Comparison of ENCODE assay signal across 10 cellular contexts in the genomic region with DNA sequence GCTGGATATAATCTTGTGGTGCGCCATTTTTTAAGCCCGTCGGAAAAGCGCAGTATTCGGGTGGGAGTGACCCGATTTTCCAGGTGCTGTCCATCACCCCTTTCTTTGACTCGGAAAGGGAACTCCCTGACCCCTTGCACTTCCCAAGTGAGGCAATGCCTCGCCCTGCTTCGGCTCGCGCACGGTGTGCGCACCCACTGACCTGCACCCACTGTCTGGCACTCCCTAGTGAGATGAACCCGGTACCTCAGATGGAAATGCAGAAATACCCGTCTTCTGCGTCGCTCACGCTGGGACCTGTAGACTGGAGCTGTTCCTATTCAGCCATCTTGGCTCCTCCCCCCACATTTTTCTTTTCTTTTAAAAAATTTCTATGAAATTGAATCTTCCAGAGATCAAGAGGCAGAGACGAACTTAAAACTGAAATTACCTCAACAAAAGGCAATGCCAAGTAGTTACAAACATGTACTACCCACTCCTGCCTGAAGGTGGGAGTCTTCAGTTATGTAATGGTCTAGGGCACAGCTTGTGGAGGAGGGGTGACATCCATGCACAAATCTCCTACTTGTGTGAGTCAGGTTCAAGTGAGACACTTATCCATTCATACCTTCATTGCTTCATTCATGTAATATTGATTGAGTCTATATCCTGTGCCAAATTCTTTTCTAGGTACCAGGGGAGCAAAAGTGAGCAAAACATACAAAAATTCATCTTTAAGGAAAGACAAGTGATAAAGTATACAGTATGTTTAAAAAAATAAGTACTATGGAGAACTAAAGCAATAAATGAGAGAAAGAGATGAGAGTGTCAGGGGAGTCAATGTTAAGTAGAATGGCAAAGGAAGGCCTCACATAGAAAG. TPM values are rescaled to one million over a fixed set of nuclear protein-coding genes. Genes with fewer than 3 reads are reported as not detected.
A peak's percentile ranks its signal among the peaks of the same experiment; 100 is the strongest.
DNase-seq lines count a peak whose midpoint lies in the region; ATAC-seq, FAIRE-seq and TF ChIP-seq lines count a peak whose summit lies in the region.
"Not testable (repeated sequence)": the region's sequence is repeated elsewhere in the genome, so short reads cannot be mapped to it uniquely, and the experiment has no call there.
"Had no signal": no experiment of that assay in that cellular context is flagged by ENCODE, and none has a peak within 500 bp of the region (broad histone marks: within the 10 kb centered on the region; RNA-seq: fewer than 3 reads in every experiment).

No MANE protein-coding gene starts in this region.

- not testable (repeated sequence) for H3K4me2 ChIP-seq in OCI-LY7 (ENCODE audit: low read length); fibroblast of lung (ENCODE audit: extremely low read depth, insufficient read depth, low read length)
- H3K4me2 ChIP-seq in HepG2 (ENCODE audit: low read depth, low read length), result 0 out of 2 replicates have a peak overlapping the region, but pooled peaks have one; percentile 29

- not testable (repeated sequence) for TF ChIP-seq RAD21 in HepG2 (CRISPR knock-in tag; IDR thresholded peaks at IDR 0.05)

- intact Hi-C loops in OCI-LY7 (cut with micrococcal nuclease; ENCODE audit: unreplicated experiment); tibial artery (cut with DNase I; ENCODE audit: low total_unique reads): not testable (repeated sequence)
- intact Hi-C loops in activated naive CD4-positive, alpha-beta T cell treated with anti-CD3 and anti-CD28 coated beads for 36 hours (cut with micrococcal nuclease), result loop anchor here (5.0 kb wide), 1 partner anchor 292 kb away; no protein-coding TSS in a partner anchor
- intact Hi-C loops in HepG2 (cut with micrococcal nuclease; ENCODE audit: unreplicated experiment), result loop anchor here (1.0 kb wide), 1 partner anchor 292 kb away; no protein-coding TSS in a partner anchor

- H3K36me3 Mint-ChIP-seq in activated naive CD4-positive, alpha-beta T cell treated with anti-CD3 and anti-CD28 coated beads for 36 hours (ENCODE audit: low read depth), result not testable (repeated sequence)

- TF ChIP-seq POLR2A in NB4 (IDR thresholded peaks at IDR 0.05; ENCODE audit: extremely low read depth, insufficient read length); HepG2 (IDR thresholded peaks at IDR 0.05; ENCODE audit: insufficient read depth in 1 of 2, low read depth in 2 of 2, low read length in 2 of 2): not testable (repeated sequence)

- H2AFZ ChIP-seq in OCI-LY7 (ENCODE audit: low read length); fibroblast of lung (ENCODE audit: low read length); HepG2 (ENCODE audit: low read length): not testable (repeated sequence)

- H3K4me3 ChIP-seq in H7 (ENCODE audit: insufficient read depth, low read depth, low read length), result peak overlapping the region; percentile 41
- H3K4me3 ChIP-seq in NB4 (ENCODE audit: low read depth, low read length); OCI-LY7 (ENCODE audit: low read depth, low read length, poor library complexity, severe bottlenecking); fibroblast of lung (replicated peaks in 1 of 4; ENCODE audit: control extremely low read depth in 1 of 4, insufficient read depth in 1 of 4, low read depth in 3 of 4, low read length in 4 of 4); tibial artery: not testable (repeated sequence)
- H3K4me3 ChIP-seq in HepG2 (replicated peaks in 1 of 3; ENCODE audit: insufficient read depth in 1 of 3, low read depth in 2 of 3, low read length in 3 of 3), result peak overlapping the region in 1 of 3 experiments; percentile 10; a peak in 1 of 6 replicates

- POLR2A ChIA-PET in OCI-LY7 (lab: Charles Lee); HepG2 (lab: Yijun Ruan, JAX): not testable (repeated sequence)

- not testable (repeated sequence) for H3K9ac ChIP-seq in fibroblast of lung (ENCODE audit: insufficient read depth, low read length); HepG2 (ENCODE audit: insufficient read depth, low read depth, low read length)

- not testable (repeated sequence) for TF ChIP-seq EP300 in HepG2 (IDR thresholded peaks at IDR 0.05; ENCODE audit: low read depth in 2 of 2, low read length in 2 of 2); HepG2 (CRISPR knock-in tag; IDR thresholded peaks at IDR 0.05; ENCODE audit: borderline replicate concordance)

- not testable (repeated sequence) for H4K20me1 ChIP-seq in OCI-LY7 (ENCODE audit: insufficient read depth, low read length); fibroblast of lung (ENCODE audit: control insufficient read depth, extremely low read depth, insufficient read depth, low read length); HepG2 (ENCODE audit: insufficient read depth, low read length)

- peak; percentile 81 for ATAC-seq in HepG2

- not testable (repeated sequence) for BruUV-seq in OCI-LY7 (replicated peaks; lab: Mats Ljungman, UMichigan); HepG2 (replicated peaks; lab: Mats Ljungman, UMichigan)

- DNase-seq in DMS114 treated with DMSO at 0.1 percent for 48 hours (lab: John Stamatoyannopoulos, UW; ENCODE audit: unreplicated experiment) (peak; percentile 59), H7 (peak; percentile 64), NB4 (ENCODE audit: low read depth) (peak; percentile 64), OCI-LY7 (ENCODE audit: low spot score) (peak; percentile 65), fibroblast of lung (ENCODE audit: low read depth in 2 of 2) (peak; percentile 33 to 42), HepG2 (ENCODE audit: low spot score) (peak; percentile 54)
- peak; percentile 39 for DNase-seq in activated naive CD4-positive, alpha-beta T cell treated with anti-CD3 and anti-CD28 coated beads for 36 hours
- not testable (repeated sequence) for DNase-seq in tibial artery

- not testable (repeated sequence) for H3K27ac ChIP-seq in OCI-LY7 (ENCODE audit: low read depth, low read length, poor library complexity, severe bottlenecking); fibroblast of lung (ENCODE audit: insufficient read depth, low read length); HepG2 (ENCODE audit: extremely low read length, insufficient read depth, low read length); tibial artery

- not testable (repeated sequence) for H3K27me3 ChIP-seq in H7 (ENCODE audit: control insufficient read depth, insufficient read depth, low read length); fibroblast of lung (ENCODE audit: control insufficient read depth, insufficient read depth, low read length); HepG2 (ENCODE audit: control insufficient read depth in 1 of 2, insufficient read depth in 2 of 2, low read length in 2 of 2); tibial artery

- TF ChIP-seq CTCF in NB4 (IDR thresholded peaks at IDR 0.05; ENCODE audit: low read depth, low read length), result peak; percentile 59
- TF ChIP-seq CTCF in OCI-LY7 (conservative IDR thresholded peaks at IDR 0.05; ENCODE audit: low read length), result peak; percentile 84
- peak; percentile 36 to 46 for TF ChIP-seq CTCF in fibroblast of lung (conservative IDR thresholded peaks at IDR 0.05 in 1 of 2, IDR thresholded peaks at IDR 0.05 in 1 of 2; ENCODE audit: low read depth in 1 of 2, low read length in 2 of 2)
- TF ChIP-seq CTCF in HepG2 (CRISPR knock-in tag; IDR thresholded peaks at IDR 0.05), result peak; percentile 78
- peak; percentile 14 to 28 for TF ChIP-seq CTCF in tibial artery (IDR thresholded peaks at IDR 0.05)

- H3K4me1 Mint-ChIP-seq in activated naive CD4-positive, alpha-beta T cell treated with anti-CD3 and anti-CD28 coated beads for 36 hours (ENCODE audit: low read depth), result not testable (repeated sequence)

- in situ Hi-C loops in HepG2 (cut with HindIII; ENCODE audit: extremely low pct_ligation_motif_present, low pct_unique_long_range_greater_than_20kb), result not testable (repeated sequence)

- H3K9me3 Mint-ChIP-seq in activated naive CD4-positive, alpha-beta T cell treated with anti-CD3 and anti-CD28 coated beads for 36 hours, result not testable (repeated sequence)

- H3K4me3 Mint-ChIP-seq in activated naive CD4-positive, alpha-beta T cell treated with anti-CD3 and anti-CD28 coated beads for 36 hours, result not testable (repeated sequence)

- WGBS in HepG2 (ENCODE audit: low lambda C conversion rate), result 21% methylated on average over 6 of the region's 19 CpGs

- CTCF ChIA-PET in OCI-LY7 (lab: Charles Lee; ENCODE audit: unreplicated experiment); activated naive CD4-positive, alpha-beta T cell treated with anti-CD3 and anti-CD28 coated beads for 36 hours (lab: Charles Lee): not testable (repeated sequence)
- CTCF ChIA-PET in HepG2 (lab: Yijun Ruan, JAX; ENCODE audit: low intra/inter-chr PET ratio, low total read pairs), result interaction anchor here (2.1 kb wide), 1 partner anchor 292 kb away, joined by 7 read pairs; no protein-coding TSS in a partner anchor

- not testable (repeated sequence) for H3K4me1 ChIP-seq in OCI-LY7 (ENCODE audit: insufficient read depth, low read length, poor library complexity, severe bottlenecking); fibroblast of lung (ENCODE audit: control insufficient read depth, extremely low read depth, insufficient read depth, low read length); HepG2 (ENCODE audit: insufficient read depth, low read length); tibial artery

- H3K27ac Mint-ChIP-seq in activated naive CD4-positive, alpha-beta T cell treated with anti-CD3 and anti-CD28 coated beads for 36 hours, result not testable (repeated sequence)

- not testable (repeated sequence) for H3K36me3 ChIP-seq in H7 (replicated peaks; ENCODE audit: control insufficient read depth, insufficient read depth, low read length); OCI-LY7 (ENCODE audit: insufficient read depth, low read length); fibroblast of lung (ENCODE audit: control insufficient read depth, insufficient read depth, low read length); HepG2 (replicated peaks in 1 of 2; ENCODE audit: control insufficient read depth in 1 of 2, insufficient read depth in 2 of 2, low read length in 2 of 2); tibial artery

- H3K79me2 ChIP-seq in OCI-LY7 (ENCODE audit: insufficient read depth, low read depth, low read length); fibroblast of lung (ENCODE audit: control insufficient read depth, insufficient read depth, low read length); HepG2 (ENCODE audit: insufficient read depth, low read length): not testable (repeated sequence)

- H3K9me2 ChIP-seq in OCI-LY7 (ENCODE audit: insufficient read depth, low read length), result not testable (repeated sequence)

- H3K9me3 ChIP-seq in OCI-LY7 (ENCODE audit: low read length); fibroblast of lung (ENCODE audit: control insufficient read depth, insufficient read depth, low read depth, low read length); HepG2 (ENCODE audit: low read length); tibial artery: not testable (repeated sequence)

- peak; percentile 88 for FAIRE-seq in HepG2 (lab: Jason Lieb, UNC)

- H3K27me3 Mint-ChIP-seq in activated naive CD4-positive, alpha-beta T cell treated with anti-CD3 and anti-CD28 coated beads for 36 hours (ENCODE audit: low read depth), result peaks cover 28% of the 10 kb centered on the region

RNA-seq across cellular contexts. Expression of a gene that starts 25.2 kb away (rescaled TPM):
- total RNA-seq in H7 (2014; rRNA removed; shearing (Covaris generic)), result 0.66 and 1.7 TPM in 2 replicates
- total RNA-seq in OCI-LY7 (2014; rRNA removed; shearing (Covaris generic)), result not detected in 2 replicates
- total RNA-seq in OCI-LY7 (2022), result not detected in 2 replicates
- total RNA-seq in activated naive CD4-positive, alpha-beta T cell treated with anti-CD3 and anti-CD28 coated beads for 36 hours, result not detected
- total RNA-seq in fibroblast of lung, result not detected in 2 replicates
- not detected in 2 replicates for polyA plus RNA-seq in fibroblast of lung
- not detected in 2 replicates for polyA plus RNA-seq in fibroblast of lung (2012)
- polyA minus RNA-seq in fibroblast of lung (ENCODE audit: low replicate concordance), result not detected in 2 replicates
- not detected in 2 replicates for total RNA-seq in HepG2 (2016; rRNA removed; fragmentation: Illumina TruSeq; extraction: Trizol)
- total RNA-seq in HepG2 (2016; cell fraction: cytosol; rRNA removed; fragmentation: Illumina TruSeq; extraction: Trizol; ENCODE audit: low read depth), result not detected in 2 replicates
- total RNA-seq in HepG2 (2016; cell fraction: insoluble cytoplasmic fraction; rRNA removed; fragmentation: Illumina TruSeq; extraction: Trizol), result not detected in 2 replicates
- not detected in 2 replicates for total RNA-seq in HepG2 (2016; cell fraction: membrane; rRNA removed; fragmentation: Illumina TruSeq; extraction: Trizol)
- total RNA-seq in HepG2 (2016; cell fraction: nucleus; rRNA removed; fragmentation: Illumina TruSeq; extraction: Trizol), result not detected in 2 replicates
- 0.16 and 0.21 TPM in 2 replicates for polyA plus RNA-seq in HepG2 (2011; rRNA removed)
- 0.03 and 0.21 TPM in 2 replicates for polyA plus RNA-seq in HepG2 (2011; cell fraction: cytosol; rRNA removed)
- 0.47 and 1.7 TPM in 2 replicates for polyA plus RNA-seq in HepG2 (2011; cell fraction: nucleus; rRNA removed)
- polyA plus RNA-seq in HepG2 (2012), result 0.11 and 0.24 TPM in 2 replicates
- polyA plus RNA-seq in HepG2 (2016; cell fraction: cytosol; fragmentation: Illumina TruSeq; extraction: Trizol; ENCODE audit: low read depth), result not detected in 2 replicates
- not detected in 2 replicates for polyA plus RNA-seq in HepG2 (2016; cell fraction: insoluble cytoplasmic fraction; fragmentation: Illumina TruSeq; extraction: Trizol; ENCODE audit: low read depth)
- polyA plus RNA-seq in HepG2 (2016; cell fraction: membrane; fragmentation: Illumina TruSeq; extraction: Trizol; ENCODE audit: low read depth), result not detected in 2 replicates
- not detected in 2 replicates for polyA plus RNA-seq in HepG2 (2016; cell fraction: nucleus; fragmentation: Illumina TruSeq; extraction: Trizol; ENCODE audit: insufficient read depth, low read depth)
- not detected in 2 replicates for polyA minus RNA-seq in HepG2 (2011; rRNA and poly(A)+ RNA removed; ENCODE audit: low replicate concordance)
- not detected in 2 replicates for polyA minus RNA-seq in HepG2 (2011; cell fraction: cytosol; rRNA and poly(A)+ RNA removed)
- polyA minus RNA-seq in HepG2 (2011; cell fraction: nucleus; rRNA and poly(A)+ RNA removed), result 0.87 TPM in 1 of 2 replicates, not detected in the other
- total RNA-seq: natural killer cell, SJSA1 had no signal

RNA-seq across cellular contexts. Expression of a gene that starts 31.3 kb away (rescaled TPM):
- total RNA-seq in H7 (2014; rRNA removed; shearing (Covaris generic)), result 0.07 and 0.28 TPM in 2 replicates
- total RNA-seq in OCI-LY7 (2014; rRNA removed; shearing (Covaris generic)), result not detected in 2 replicates
- total RNA-seq in OCI-LY7 (2022), result not detected in 2 replicates
- not detected for total RNA-seq in activated naive CD4-positive, alpha-beta T cell treated with anti-CD3 and anti-CD28 coated beads for 36 hours
- total RNA-seq in fibroblast of lung, result not detected in 2 replicates
- not detected in 2 replicates for polyA plus RNA-seq in fibroblast of lung
- not detected in 2 replicates for polyA plus RNA-seq in fibroblast of lung (2012)
- not detected in 2 replicates for polyA minus RNA-seq in fibroblast of lung (ENCODE audit: low replicate concordance)
- not detected in 2 replicates for total RNA-seq in HepG2 (2016; rRNA removed; fragmentation: Illumina TruSeq; extraction: Trizol)
- total RNA-seq in HepG2 (2016; cell fraction: cytosol; rRNA removed; fragmentation: Illumina TruSeq; extraction: Trizol; ENCODE audit: low read depth), result not detected in 2 replicates
- total RNA-seq in HepG2 (2016; cell fraction: insoluble cytoplasmic fraction; rRNA removed; fragmentation: Illumina TruSeq; extraction: Trizol), result not detected in 2 replicates
- total RNA-seq in HepG2 (2016; cell fraction: membrane; rRNA removed; fragmentation: Illumina TruSeq; extraction: Trizol), result not detected in 2 replicates
- total RNA-seq in HepG2 (2016; cell fraction: nucleus; rRNA removed; fragmentation: Illumina TruSeq; extraction: Trizol), result not detected in 2 replicates
- polyA plus RNA-seq in HepG2 (2011; rRNA removed), result 0.04 TPM in 1 of 2 replicates, not detected in the other
- polyA plus RNA-seq in HepG2 (2011; cell fraction: cytosol; rRNA removed), result 0.06 TPM in 1 of 2 replicates, not detected in the other
- not detected in 2 replicates for polyA plus RNA-seq in HepG2 (2011; cell fraction: nucleus; rRNA removed)
- 0.05 and 0.20 TPM in 2 replicates for polyA plus RNA-seq in HepG2 (2012)
- not detected in 2 replicates for polyA plus RNA-seq in HepG2 (2016; cell fraction: cytosol; fragmentation: Illumina TruSeq; extraction: Trizol; ENCODE audit: low read depth)
- not detected in 2 replicates for polyA plus RNA-seq in HepG2 (2016; cell fraction: insoluble cytoplasmic fraction; fragmentation: Illumina TruSeq; extraction: Trizol; ENCODE audit: low read depth)
- polyA plus RNA-seq in HepG2 (2016; cell fraction: membrane; fragmentation: Illumina TruSeq; extraction: Trizol; ENCODE audit: low read depth), result 0.08 TPM in 1 of 2 replicates, not detected in the other
- not detected in 2 replicates for polyA plus RNA-seq in HepG2 (2016; cell fraction: nucleus; fragmentation: Illumina TruSeq; extraction: Trizol; ENCODE audit: insufficient read depth, low read depth)
- 0.06 TPM in 1 of 2 replicates, not detected in the other for polyA minus RNA-seq in HepG2 (2011; rRNA and poly(A)+ RNA removed; ENCODE audit: low replicate concordance)
- polyA minus RNA-seq in HepG2 (2011; cell fraction: cytosol; rRNA and poly(A)+ RNA removed), result not detected in 2 replicates
- 0.26 TPM in 1 of 2 replicates, not detected in the other for polyA minus RNA-seq in HepG2 (2011; cell fraction: nucleus; rRNA and poly(A)+ RNA removed)
- total RNA-seq: natural killer cell, SJSA1 had no signal

Comparison
In these comparisons a context has a peak if more than half of its experiments do, and no peak if none do; other contexts are left out.
1. CTCF ChIP-seq: peak in every context shown above with its lines; median percentile 84 in OCI-LY7; 78 in HepG2; 59 in NB4; 41 in fibroblast of lung; 21 in tibial artery.